Comparison of ENCODE assay signal across 1 cellular context in genomic region chr18:74513149-74513882, GRCh38.
TF ChIP-seq lines count a peak whose summit lies in the region.

No MANE protein-coding gene starts in this region.

TF ChIP-seq in liver, 16 proteins besides CTCF, POLR2A, EP300 and RAD21 (continued from another document):
- no peak for TF ChIP-seq ZBTB33 (IDR thresholded peaks at IDR 0.05)
- TF ChIP-seq FOXA1 (IDR thresholded peaks at IDR 0.05) = no peak
- no peak for TF ChIP-seq YY1 (IDR thresholded peaks at IDR 0.05)
- TF ChIP-seq NR2F2 (IDR thresholded peaks at IDR 0.05) = no peak
- TF ChIP-seq REST (IDR thresholded peaks at IDR 0.05) = no peak
- no peak for TF ChIP-seq JUND (IDR thresholded peaks at IDR 0.05)
- TF ChIP-seq EGR1 (IDR thresholded peaks at IDR 0.05; ENCODE audit: low read depth in 2 of 2) = no peak
- no peak for TF ChIP-seq GABPA (IDR thresholded peaks at IDR 0.05 in 1 of 2, conservative IDR thresholded peaks at IDR 0.05 in 1 of 2)
- no peak for TF ChIP-seq FOXA2 (IDR thresholded peaks at IDR 0.05)
- TF ChIP-seq MAX (IDR thresholded peaks at IDR 0.05) = no peak
- no peak for TF ChIP-seq SP1 (IDR thresholded peaks at IDR 0.05)
- no peak for TF ChIP-seq HNF4A (conservative IDR thresholded peaks at IDR 0.05)
- TF ChIP-seq ATF3 (IDR thresholded peaks at IDR 0.05) = no peak
TF ChIP-seq in liver: peak in this region for 0.
